1 cellular context compared by ENCODE assay signal in genomic region chr17:36486204-36487194, GRCh38.
TF ChIP-seq lines count a peak whose summit lies in the region.

Gene ZNHIT3, plus strand, starts transcription at chr17:36486681. Its CDS starts 19 bp downstream, at chr17:36486700.

TF ChIP-seq in HEK293, 187 proteins besides CTCF, POLR2A, EP300 and RAD21 (continued from another document):
- TF ChIP-seq ZNF645 (tag by site-specific recombination; IDR thresholded peaks at IDR 0.05), result no peak
- TF ChIP-seq ZNF175 (tag by site-specific recombination; IDR thresholded peaks at IDR 0.05), result no peak
- no peak for TF ChIP-seq ZNF701 (tag by site-specific recombination; IDR thresholded peaks at IDR 0.05)
- no peak for TF ChIP-seq ZNF146 (tag by site-specific recombination; IDR thresholded peaks at IDR 0.05)
- TF ChIP-seq ZNF266 (tag by site-specific recombination; IDR thresholded peaks at IDR 0.05; ENCODE audit: low read depth), result no peak
- TF ChIP-seq TSHZ1 (tag by site-specific recombination; IDR thresholded peaks at IDR 0.05; ENCODE audit: borderline replicate concordance), result no peak
- no peak for TF ChIP-seq ZNF514 (tag by site-specific recombination; IDR thresholded peaks at IDR 0.05)
- no peak for TF ChIP-seq ZNF350 (tag by site-specific recombination; IDR thresholded peaks at IDR 0.05)
- TF ChIP-seq OSR2 (tag by site-specific recombination; IDR thresholded peaks at IDR 0.05), result no peak
- peak; percentile 84 for TF ChIP-seq SP2 (tag by site-specific recombination; IDR thresholded peaks at IDR 0.05)
- no peak for TF ChIP-seq ZNF473 (tag by site-specific recombination; IDR thresholded peaks at IDR 0.05)
- no peak for TF ChIP-seq PRDM2 (tag by site-specific recombination; IDR thresholded peaks at IDR 0.05; ENCODE audit: borderline replicate concordance)
- no peak for TF ChIP-seq BCL6B (tag by site-specific recombination; IDR thresholded peaks at IDR 0.05)
- no peak for TF ChIP-seq ZNF10 (tag by site-specific recombination; IDR thresholded peaks at IDR 0.05)
- no peak for TF ChIP-seq ZNF214 (tag by site-specific recombination; IDR thresholded peaks at IDR 0.05; ENCODE audit: borderline replicate concordance)
- TF ChIP-seq ZNF658 (tag by site-specific recombination; IDR thresholded peaks at IDR 0.05), result no peak
- TF ChIP-seq ZNF114 (tag by site-specific recombination; IDR thresholded peaks at IDR 0.05), result no peak
- TF ChIP-seq ZNF26 (tag by site-specific recombination; IDR thresholded peaks at IDR 0.05), result no peak
- TF ChIP-seq ZSCAN4 (tag by site-specific recombination; IDR thresholded peaks at IDR 0.05), result no peak
- TF ChIP-seq ZNF626 (tag by site-specific recombination; IDR thresholded peaks at IDR 0.05), result no peak
- TF ChIP-seq ZNF704 (tag by site-specific recombination; IDR thresholded peaks at IDR 0.05), result no peak
- no peak for TF ChIP-seq RBAK (tag by site-specific recombination; IDR thresholded peaks at IDR 0.05)
- TF ChIP-seq ZFP69B (tag by site-specific recombination; IDR thresholded peaks at IDR 0.05), result peak; percentile 31; the same call in 1 of the 2 replicates
- no peak for TF ChIP-seq ZNF148 (tag by site-specific recombination; IDR thresholded peaks at IDR 0.05; ENCODE audit: borderline replicate concordance)
- no peak for TF ChIP-seq ZNF404 (tag by site-specific recombination; IDR thresholded peaks at IDR 0.05)
- TF ChIP-seq ZNF366 (tag by site-specific recombination; conservative IDR thresholded peaks at IDR 0.05), result peak; percentile 71; the same call in 1 of the 2 replicates
- TF ChIP-seq ZNF521 (tag by site-specific recombination; IDR thresholded peaks at IDR 0.05), result no peak
- no peak for TF ChIP-seq GLI4 (tag by site-specific recombination; IDR thresholded peaks at IDR 0.05)
- no peak for TF ChIP-seq ZNF654 (tag by site-specific recombination; IDR thresholded peaks at IDR 0.05; ENCODE audit: low read depth)
- TF ChIP-seq ZNF426 (tag by site-specific recombination; IDR thresholded peaks at IDR 0.05), result no peak
- TF ChIP-seq SCRT2 (tag by site-specific recombination; IDR thresholded peaks at IDR 0.05), result 0 out of 2 replicates have a peak, but pooled peaks have one; percentile 37
- TF ChIP-seq ZNF639 (tag by site-specific recombination; IDR thresholded peaks at IDR 0.05), result peak; percentile 69
